15 cellular contexts compared by ENCODE assay signal in the genomic region with DNA sequence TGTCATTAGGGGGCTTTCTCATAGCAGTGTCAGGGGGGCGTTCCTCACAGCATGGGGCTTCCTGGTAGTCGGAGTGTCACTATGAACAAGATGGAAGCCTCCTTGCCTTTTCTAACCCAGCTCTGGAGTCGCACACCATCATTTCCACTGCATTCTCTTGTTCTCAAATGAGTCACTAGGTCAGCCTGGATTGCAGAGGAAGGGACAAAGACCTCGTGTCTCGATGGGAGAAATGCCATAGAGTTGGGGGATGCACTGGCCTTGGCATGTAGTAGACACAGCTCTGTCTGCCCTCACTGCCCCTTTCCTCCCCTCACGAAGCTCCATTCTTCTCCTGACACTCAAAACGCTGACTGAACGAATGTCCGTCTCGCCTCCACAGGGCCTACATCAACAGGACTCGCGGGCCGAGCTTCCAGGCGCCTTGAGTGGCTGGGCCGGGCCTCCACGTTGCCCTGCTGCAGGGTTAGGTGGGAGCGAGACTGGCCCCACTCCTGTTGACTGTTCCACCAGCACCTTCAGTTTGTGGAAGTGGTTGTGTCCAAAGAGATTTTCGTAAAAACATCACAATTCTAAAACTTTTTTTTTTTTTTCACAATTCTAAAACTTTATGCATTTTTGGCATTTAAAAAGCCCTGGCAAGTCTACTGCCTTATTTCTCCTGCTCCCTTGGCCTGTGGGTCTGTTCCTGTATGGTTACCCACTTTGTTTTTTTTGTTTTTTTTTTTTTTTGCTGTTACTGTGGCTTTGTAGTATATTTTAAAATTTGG. TPM values are rescaled to one million over a fixed set of nuclear protein-coding genes. Genes with fewer than 3 reads are reported as not detected.
DNase-seq lines count a peak whose midpoint lies in the region; ATAC-seq and TF ChIP-seq lines count a peak whose summit lies in the region.
"Had no signal": no experiment of that assay in that cellular context is flagged by ENCODE, and none has a peak within 500 bp of the region (broad histone marks: within the 10 kb centered on the region; RNA-seq: fewer than 3 reads in every experiment).

No MANE protein-coding gene starts in this region.

- peaks cover 11% of the 10 kb centered on the region for H3K9me3 Mint-ChIP-seq in dendritic cell treated with granulocyte-macrophage colony-stimulating factor and Interleukin-4, amounts not matched to agents 40 ng/mL and 50 ng/mL, for 4 days
- H3K9me3 Mint-ChIP-seq: activated T-cell treated with anti-CD3 and anti-CD28 coated beads, Interleukin-2, amount 50 U/mL, for 24 hours had no signal

- H4K8ac ChIP-seq in mesendoderm (ENCODE audit: low read depth, low read length) = no peak overlapping the region

- TF ChIP-seq RAD21 in Ishikawa (IDR thresholded peaks at IDR 0.05; ENCODE audit: low read depth) = no peak

- H2BK120ac ChIP-seq in mesendoderm (ENCODE audit: low read depth, low read length) = no peak overlapping the region

- H3K27me3 ChIP-seq in mesendoderm (ENCODE audit: insufficient read depth, low read length, poor library complexity) (no peaks in the 10 kb centered on the region), stomach smooth muscle (ENCODE audit: control insufficient read depth in 1 of 2, insufficient read depth in 2 of 2, low read length in 2 of 2) (no peaks in the 10 kb centered on the region)
- H3K27me3 ChIP-seq: ovary had no signal

- H3K4ac ChIP-seq in mesendoderm (ENCODE audit: low read depth, low read length) = peak overlapping the region; percentile 56

- H3K9ac ChIP-seq in mesendoderm (ENCODE audit: low read length) (peak overlapping the region; percentile 19), stomach smooth muscle (ENCODE audit: low read length in 2 of 2) (peak overlapping the region in 1 of 2 donors; percentile 21)

- H3K79me1 ChIP-seq in mesendoderm (ENCODE audit: low read length) = peaks cover 5% of the 10 kb centered on the region

- H3K56ac ChIP-seq in mesendoderm (ENCODE audit: low read length) = peak overlapping the region; percentile 76

- H3K4me1 ChIP-seq in mesendoderm (ENCODE audit: control insufficient read depth, low read depth, low read length) (peaks cover 3% of the 10 kb centered on the region), stomach smooth muscle (ENCODE audit: control insufficient read depth, insufficient read depth, low read length) (peaks cover 25% of the 10 kb centered on the region)

- H2BK15ac ChIP-seq in mesendoderm (replicated peaks; ENCODE audit: low read depth) = no peak overlapping the region

- no peaks in the 10 kb centered on the region for H3K27me3 Mint-ChIP-seq in dendritic cell treated with granulocyte-macrophage colony-stimulating factor and Interleukin-4, amounts not matched to agents 40 ng/mL and 50 ng/mL, for 4 days
- H3K27me3 Mint-ChIP-seq: activated T-cell treated with anti-CD3 and anti-CD28 coated beads, Interleukin-2, amount 50 U/mL, for 24 hours; CD4-positive, alpha-beta memory T cell; memory B cell had no signal

- H3K27ac ChIP-seq in mesendoderm (ENCODE audit: low read depth, low read length) (no peak overlapping the region), stomach smooth muscle (ENCODE audit: low read length) (no peak overlapping the region)
- H3K27ac ChIP-seq: HL-60, ovary had no signal

- H3K18ac ChIP-seq in mesendoderm (ENCODE audit: low read length) = no peak overlapping the region

- peaks cover 38% of the 10 kb centered on the region for H3K36me3 Mint-ChIP-seq in dendritic cell treated with granulocyte-macrophage colony-stimulating factor and Interleukin-4, amounts not matched to agents 40 ng/mL and 50 ng/mL, for 4 days (ENCODE audit: low read depth)

- intact Hi-C loops in dendritic cell treated with granulocyte-macrophage colony-stimulating factor and Interleukin-4, amounts not matched to agents 40 ng/mL and 50 ng/mL, for 4 days (cut with micrococcal nuclease) = no loop called here

- H3K36me3 ChIP-seq in mesendoderm (ENCODE audit: control insufficient read depth, insufficient read depth, low read length) (peaks cover 1% of the 10 kb centered on the region), stomach smooth muscle (ENCODE audit: control insufficient read depth in 2 of 2, insufficient read depth in 2 of 2, low read length in 2 of 2) (no peaks in the 10 kb centered on the region)
- H3K36me3 ChIP-seq: ovary had no signal

- H3K27ac Mint-ChIP-seq in dendritic cell treated with granulocyte-macrophage colony-stimulating factor and Interleukin-4, amounts not matched to agents 40 ng/mL and 50 ng/mL, for 4 days = peak overlapping the region; percentile 53
- H3K27ac Mint-ChIP-seq: CD4-positive, alpha-beta memory T cell; memory B cell had no signal

- H3K4me1 Mint-ChIP-seq in dendritic cell treated with granulocyte-macrophage colony-stimulating factor and Interleukin-4, amounts not matched to agents 40 ng/mL and 50 ng/mL, for 4 days (ENCODE audit: low read depth) = peaks cover 14% of the 10 kb centered on the region

- H4K5ac ChIP-seq in mesendoderm (ENCODE audit: low read length) = no peak overlapping the region

- TF ChIP-seq EP300 in Ishikawa (IDR thresholded peaks at IDR 0.05; ENCODE audit: borderline replicate concordance) = no peak

- H2BK5ac ChIP-seq in mesendoderm (ENCODE audit: low read length) = peak overlapping the region; percentile 51

- no peak for ATAC-seq in HG03095 (IDR thresholded peaks at IDR 0.05; ENCODE audit: unreplicated experiment)

- H3K4me3 ChIP-seq in mesendoderm (ENCODE audit: low read length) = no peak overlapping the region
- peak overlapping the region; percentile 38 to 44 for H3K4me3 ChIP-seq in stomach smooth muscle (ENCODE audit: low read length in 2 of 2)
- H3K4me3 ChIP-seq: ovary had no signal

- H3K23ac ChIP-seq in mesendoderm (ENCODE audit: low read length) = no peak overlapping the region

- H2AK5ac ChIP-seq in mesendoderm (ENCODE audit: low read length) = peak overlapping the region; percentile 45

- no peak overlapping the region for H3K4me2 ChIP-seq in mesendoderm (ENCODE audit: low read length)

- WGBS in mesendoderm (ENCODE audit: extremely low coverage, insufficient coverage, low lambda C conversion rate) = no CpG with 5 or more reads among the region's 18 CpGs

- no peak overlapping the region for H3K4me3 Mint-ChIP-seq in dendritic cell treated with granulocyte-macrophage colony-stimulating factor and Interleukin-4, amounts not matched to agents 40 ng/mL and 50 ng/mL, for 4 days
- H3K4me3 Mint-ChIP-seq: activated T-cell treated with anti-CD3 and anti-CD28 coated beads, Interleukin-2, amount 50 U/mL, for 24 hours; CD4-positive, alpha-beta memory T cell; memory B cell had no signal

- DNase-seq in mesendoderm = peak; percentile 38
- DNase-seq in NCI-H2107 (lab: John Stamatoyannopoulos, UW) = no peak
- DNase-seq in SIG-M5 treated with dmso at 0.1 percent for 504 hours (lab: John Stamatoyannopoulos, UW; ENCODE audit: unreplicated experiment) = no peak
- DNase-seq: activated CD4-positive, alpha-beta T cell treated with anti-CD3 and anti-CD28 coated beads for 48 hours; activated T-cell treated with anti-CD3 and anti-CD28 coated beads, Interleukin-2, amount 50 U/mL, for 24 hours; CD4-positive, alpha-beta memory T cell; NCI-H187; NCI-H526 treated with DMSO at 0.1 percent for 48 hours had no signal

- H3K79me2 ChIP-seq in mesendoderm (ENCODE audit: control insufficient read depth, insufficient read depth, low read length) = no peaks in the 10 kb centered on the region

- no peaks in the 10 kb centered on the region for H3K9me3 ChIP-seq in stomach smooth muscle (ENCODE audit: control insufficient read depth in 2 of 2, low read length in 2 of 2)
- H3K9me3 ChIP-seq: ovary had no signal

TF ChIP-seq in Ishikawa, 13 proteins besides CTCF, POLR2A, EP300 and RAD21:
- TF ChIP-seq EGR1 (IDR thresholded peaks at IDR 0.05) (no peak), YY1 (IDR thresholded peaks at IDR 0.05; ENCODE audit: low read depth) (no peak), ZBTB7A (IDR thresholded peaks at IDR 0.05; ENCODE audit: low read depth) (no peak), FOXM1 (IDR thresholded peaks at IDR 0.05; ENCODE audit: borderline replicate concordance, low read depth) (no peak), TEAD4 (IDR thresholded peaks at IDR 0.05) (no peak)
- TF ChIP-seq, protein P1, sequence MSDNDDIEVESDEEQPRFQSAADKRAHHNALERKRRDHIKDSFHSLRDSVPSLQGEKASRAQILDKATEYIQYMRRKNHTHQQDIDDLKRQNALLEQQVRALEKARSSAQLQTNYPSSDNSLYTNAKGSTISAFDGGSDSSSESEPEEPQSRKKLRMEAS (IDR thresholded peaks at IDR 0.05) = 0 out of 2 replicates have a peak, but pooled peaks have one; percentile 4

RNA-seq across cellular contexts. Expression of a gene that starts 18.8 kb away (rescaled TPM):
- polyA plus RNA-seq in mesendoderm (2013, experiment 1 of 2) = 9.7 TPM
- polyA plus RNA-seq in mesendoderm (2013, experiment 2 of 2) = 9.7 TPM
